ENCODE assay signal across 25 cellular contexts in the genomic region with DNA sequence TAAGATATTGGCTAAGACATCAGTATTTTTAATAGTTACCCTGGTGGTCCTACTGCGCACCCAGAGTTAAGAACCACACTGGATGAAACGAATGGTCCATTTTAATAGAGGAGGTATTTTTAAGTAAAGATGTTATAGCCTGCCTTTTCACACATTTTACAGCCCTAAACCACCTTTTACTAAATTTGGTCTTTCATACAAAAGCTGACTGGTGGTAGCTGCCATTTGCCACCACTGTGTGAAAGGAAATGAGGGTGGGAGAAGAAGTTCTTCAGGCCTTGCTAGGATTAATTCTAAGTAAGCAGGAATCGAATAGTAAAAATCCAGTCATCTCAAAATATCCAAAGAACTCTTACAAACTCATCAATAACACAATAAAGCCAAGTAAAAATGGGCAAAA. TPM values are rescaled to one million over a fixed set of nuclear protein-coding genes. Genes with fewer than 3 reads are reported as not detected.
A peak's percentile ranks its signal among the peaks of the same experiment; 100 is the strongest.
DNase-seq lines count a peak whose midpoint lies in the region; ATAC-seq and TF ChIP-seq lines count a peak whose summit lies in the region.
"Had no signal": no experiment of that assay in that cellular context is flagged by ENCODE, and none has a peak within 500 bp of the region (broad histone marks: within the 10 kb centered on the region; RNA-seq: fewer than 3 reads in every experiment).

No MANE protein-coding gene starts in this region.

- no peak for DNase-seq in effector memory CD8-positive, alpha-beta T cell
- DNase-seq in immature natural killer cell (no peak), Karpas-422 (no peak), foreskin melanocyte (no peak)
- DNase-seq in CD8-positive, alpha-beta T cell: no peak
- DNase-seq: 8988T; ACHN; BE2C; C1 segment of cervical spinal cord; CD4-positive, alpha-beta T cell; CD8-positive, alpha-beta memory T cell; COR-L47; DMS 273 treated with DMSO at 0.1 percent for 48 hours; DMS153; DMS53; DMS79; DND-41; EL had no signal

- H3K36me3 ChIP-seq in OCI-LY3 (replicated peaks; ENCODE audit: low read depth, low read length) (no peaks in the 10 kb centered on the region), Karpas-422 (ENCODE audit: insufficient read depth, low read length) (no peaks in the 10 kb centered on the region)
- no peaks in the 10 kb centered on the region for H3K36me3 ChIP-seq in CD8-positive, alpha-beta T cell (ENCODE audit: insufficient read depth, low read length)
- H3K36me3 ChIP-seq: BE2C, BLaER1 had no signal

- H4K20me1 ChIP-seq in OCI-LY3 (ENCODE audit: insufficient read depth, low read length): no peaks in the 10 kb centered on the region
- no peaks in the 10 kb centered on the region for H4K20me1 ChIP-seq in Karpas-422 (ENCODE audit: insufficient read depth, low read depth, low read length)
- H4K20me1 ChIP-seq: BLaER1 had no signal

- intact Hi-C loops in CD8-positive, alpha-beta T cell (cut with DNase I, micrococcal nuclease): no loop called here

- POLR2A ChIA-PET in CD8-positive, alpha-beta T cell (lab: Charles Lee): interaction anchor here (0.9 kb wide), 1 partner anchor 38 kb away, joined by 3 read pairs; no protein-coding TSS in a partner anchor

- H3K36me3 Mint-ChIP-seq in effector memory CD8-positive, alpha-beta T cell (ENCODE audit: insufficient read depth): no peaks in the 10 kb centered on the region
- no peaks in the 10 kb centered on the region for H3K36me3 Mint-ChIP-seq in immature natural killer cell
- H3K36me3 Mint-ChIP-seq in CD8-positive, alpha-beta T cell: no peaks in the 10 kb centered on the region
- H3K36me3 Mint-ChIP-seq: CD14-positive monocyte; CD8-positive, alpha-beta memory T cell had no signal

- H3K27me3 Mint-ChIP-seq in effector memory CD8-positive, alpha-beta T cell: no peaks in the 10 kb centered on the region
- no peaks in the 10 kb centered on the region for H3K27me3 Mint-ChIP-seq in immature natural killer cell (ENCODE audit: low read depth in 3 of 3)
- H3K27me3 Mint-ChIP-seq in CD8-positive, alpha-beta T cell (ENCODE audit: low read depth): no peaks in the 10 kb centered on the region
- H3K27me3 Mint-ChIP-seq: CD4-positive, alpha-beta T cell had no signal

- H3K4me3 Mint-ChIP-seq in effector memory CD8-positive, alpha-beta T cell: no peak overlapping the region
- H3K4me3 Mint-ChIP-seq in immature natural killer cell: peak overlapping the region; percentile 45 to 76 (median 68)
- no peak overlapping the region for H3K4me3 Mint-ChIP-seq in CD8-positive, alpha-beta T cell
- H3K4me3 Mint-ChIP-seq: CD14-positive monocyte; CD4-positive, alpha-beta T cell had no signal

- CTCF ChIA-PET in CD8-positive, alpha-beta T cell (lab: Charles Lee): no interaction called here

- H3K27ac Mint-ChIP-seq in effector memory CD8-positive, alpha-beta T cell: no peak overlapping the region
- peak overlapping the region; percentile 64 to 87 (median 80) for H3K27ac Mint-ChIP-seq in immature natural killer cell
- no peak overlapping the region for H3K27ac Mint-ChIP-seq in CD8-positive, alpha-beta T cell
- H3K27ac Mint-ChIP-seq: CD4-positive, alpha-beta T cell; CD8-positive, alpha-beta memory T cell had no signal

- TF ChIP-seq CTCF in OCI-LY3 (IDR thresholded peaks at IDR 0.05; ENCODE audit: low read depth, low read length): no peak
- no peak for TF ChIP-seq CTCF in CD8-positive, alpha-beta T cell (IDR thresholded peaks at IDR 0.05)

- H3K9me3 ChIP-seq in OCI-LY3 (ENCODE audit: insufficient read depth, low read length) (0 out of 2 replicates have a peak, but pooled peaks cover 8% of the 10 kb centered on the region), Karpas-422 (ENCODE audit: low read length) (no peaks in the 10 kb centered on the region)
- no peaks in the 10 kb centered on the region for H3K9me3 ChIP-seq in CD8-positive, alpha-beta T cell (ENCODE audit: low read length)
- H3K9me3 ChIP-seq: BE2C had no signal

- H3K27me3 ChIP-seq in OCI-LY3 (ENCODE audit: low read depth, low read length) (no peaks in the 10 kb centered on the region), Karpas-422 (ENCODE audit: low read length) (no peaks in the 10 kb centered on the region)
- H3K27me3 ChIP-seq in CD8-positive, alpha-beta T cell (ENCODE audit: insufficient read depth, low read length): no peaks in the 10 kb centered on the region
- H3K27me3 ChIP-seq: BE2C, BLaER1 had no signal

- H2AFZ ChIP-seq in OCI-LY3 (ENCODE audit: low read depth, low read length) (no peak overlapping the region), Karpas-422 (ENCODE audit: low read length) (no peak overlapping the region)

- H3K9me3 Mint-ChIP-seq in effector memory CD8-positive, alpha-beta T cell: no peaks in the 10 kb centered on the region
- H3K9me3 Mint-ChIP-seq in immature natural killer cell: no peaks in the 10 kb centered on the region
- H3K9me3 Mint-ChIP-seq in CD8-positive, alpha-beta T cell: no peaks in the 10 kb centered on the region
- H3K9me3 Mint-ChIP-seq: CD4-positive, alpha-beta T cell had no signal

- no peaks in the 10 kb centered on the region for H3K9me2 ChIP-seq in Karpas-422 (replicated peaks; ENCODE audit: insufficient read depth, low read length)

- H3K9ac ChIP-seq in OCI-LY3 (ENCODE audit: low read length) (no peak overlapping the region), Karpas-422 (ENCODE audit: low read length) (no peak overlapping the region)
- H3K9ac ChIP-seq: BLaER1 had no signal

- peaks cover 10% of the 10 kb centered on the region for H3K4me1 ChIP-seq in OCI-LY3 (ENCODE audit: low read length)
- H3K4me1 ChIP-seq in Karpas-422 (ENCODE audit: low read length): no peaks in the 10 kb centered on the region
- H3K4me1 ChIP-seq in CD8-positive, alpha-beta T cell (ENCODE audit: insufficient read depth, low read length): no peaks in the 10 kb centered on the region
- H3K4me1 ChIP-seq: BE2C, BLaER1 had no signal

- H3K4me3 ChIP-seq in OCI-LY3 (ENCODE audit: low read length) (no peak overlapping the region), Karpas-422 (ENCODE audit: low read length) (no peak overlapping the region)
- H3K4me3 ChIP-seq in CD8-positive, alpha-beta T cell (ENCODE audit: low read depth, low read length): no peak overlapping the region
- H3K4me3 ChIP-seq: BLaER1, GM12878 had no signal

- H3K4me1 Mint-ChIP-seq in effector memory CD8-positive, alpha-beta T cell (ENCODE audit: low read depth in 2 of 2): peaks cover 0 to 2% of the 10 kb centered on the region in 2 donors
- peaks cover 14 to 22% of the 10 kb centered on the region in 2 donors for H3K4me1 Mint-ChIP-seq in immature natural killer cell
- H3K4me1 Mint-ChIP-seq in CD8-positive, alpha-beta T cell (ENCODE audit: low read depth): no peaks in the 10 kb centered on the region

- no peak overlapping the region for H3K4me2 ChIP-seq in OCI-LY3 (ENCODE audit: low read length)
- no peak overlapping the region for H3K4me2 ChIP-seq in Karpas-422 (ENCODE audit: low read depth, low read length, poor library complexity, severe bottlenecking)
- H3K4me2 ChIP-seq: BLaER1 had no signal

- ATAC-seq in effector memory CD8-positive, alpha-beta T cell (replicated peaks): peak; percentile 49
- ATAC-seq in CD8-positive, alpha-beta T cell: no peak
- ATAC-seq: GM12878 had no signal

- H3K79me2 ChIP-seq in OCI-LY3 (ENCODE audit: low read length) (no peaks in the 10 kb centered on the region), Karpas-422 (ENCODE audit: low read length) (no peaks in the 10 kb centered on the region)

- H3K27ac ChIP-seq in OCI-LY3 (ENCODE audit: low read length) (peak overlapping the region; percentile 26; the same call in 1 of the 2 replicates), Karpas-422 (ENCODE audit: low read length) (no peak overlapping the region)
- H3K27ac ChIP-seq in CD8-positive, alpha-beta T cell (ENCODE audit: low read depth, low read length): no peak overlapping the region
- H3K27ac ChIP-seq: BLaER1 had no signal

RNA-seq across cellular contexts. Expression of a gene that starts 15.2 kb away (rescaled TPM):
- polyA plus RNA-seq in immature natural killer cell: 10 to 100 TPM; 22.0 to 83.5 (median 29.8) TPM
- total RNA-seq in Karpas-422 (2014; rRNA removed; shearing (Covaris generic); ENCODE audit: low replicate concordance): 22.7 and 34.7 TPM in 2 replicates
- total RNA-seq in CD8-positive, alpha-beta T cell: 10 to 100 TPM; 36.4 to 36.8 TPM
- total RNA-seq: A673, Daoy, G401 had no signal

Comparison
In these comparisons a context has a peak if more than half of its experiments do, and no peak if none do; other contexts are left out.
1. H3K27ac Mint-ChIP-seq: peak in immature natural killer cell (6 of 6); none in effector memory CD8-positive, alpha-beta T cell (0 of 2) and CD8-positive, alpha-beta T cell (single experiment).
2. H3K4me3 Mint-ChIP-seq: peak in immature natural killer cell (5 of 5); none in effector memory CD8-positive, alpha-beta T cell (0 of 2) and CD8-positive, alpha-beta T cell (single experiment).